In the genomic region with DNA sequence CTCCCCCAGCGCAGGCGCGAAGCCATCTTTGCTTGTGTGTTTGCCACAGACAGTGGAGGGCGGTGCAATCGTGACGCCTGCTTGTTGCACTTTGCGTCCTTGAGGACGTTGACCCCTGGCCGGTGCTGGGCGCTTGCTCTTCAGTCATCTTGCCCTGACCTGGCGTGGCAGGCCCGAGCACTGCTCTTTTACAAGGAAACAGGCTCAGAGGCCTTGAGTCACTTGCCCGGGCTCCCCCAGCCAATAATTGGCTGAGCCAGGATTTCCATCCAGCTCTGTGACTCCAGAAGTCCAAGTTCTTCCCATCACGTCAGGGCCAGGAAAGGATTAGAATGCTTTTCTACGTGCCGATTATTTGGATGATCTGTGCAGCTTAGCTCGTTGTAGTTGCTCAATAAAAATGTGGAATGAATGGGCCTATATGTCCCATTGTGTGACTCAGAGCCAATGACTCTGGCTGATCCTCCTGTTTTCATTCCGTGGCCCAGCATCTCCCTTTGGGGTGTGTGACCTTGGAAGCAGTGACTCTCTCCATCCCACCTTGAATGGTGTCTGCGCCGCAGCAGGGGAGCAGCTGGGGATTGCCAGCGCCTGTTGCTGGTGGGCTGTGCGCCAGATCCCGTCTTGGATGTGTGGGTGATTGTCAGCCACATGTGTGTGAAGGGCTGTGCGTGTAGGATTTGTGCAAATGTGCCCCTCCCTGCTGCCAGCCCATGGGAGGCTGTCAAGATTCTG, we compare ENCODE assay signal across 10 cellular contexts.
DNase-seq lines count a peak whose midpoint lies in the region; ATAC-seq and TF ChIP-seq lines count a peak whose summit lies in the region.
"Had no signal": no experiment of that assay in that cellular context is flagged by ENCODE, and none has a peak within 500 bp of the region (broad histone marks: within the 10 kb centered on the region; RNA-seq: fewer than 3 reads in every experiment).

No MANE protein-coding gene starts in this region.

- H3K79me2 ChIP-seq in GM23338 (replicated peaks; ENCODE audit: insufficient read depth): no peaks in the 10 kb centered on the region; the same call in 1 of the 2 replicates

- H3K36me3 Mint-ChIP-seq in endodermal cell (ENCODE audit: low read depth): no peaks in the 10 kb centered on the region
- H3K36me3 Mint-ChIP-seq in GM23338 (ENCODE audit: low read depth): peaks cover 15% of the 10 kb centered on the region

- no peaks in the 10 kb centered on the region for H4K20me1 ChIP-seq in GM23338 (replicated peaks; ENCODE audit: insufficient read depth)

- ATAC-seq in left cardiac atrium: peak; percentile 46 to 61
- ATAC-seq in GM23338: no peak

- H2AFZ ChIP-seq in GM23338: no peak overlapping the region

- H3K36me3 ChIP-seq in WERI-Rb-1 (peaks cover 28% of the 10 kb centered on the region), skeletal muscle tissue (ENCODE audit: control insufficient read depth in 3 of 3, insufficient read depth in 3 of 3, low read length in 3 of 3) (no peaks in the 10 kb centered on the region), endodermal cell (ENCODE audit: control insufficient read depth, insufficient read depth, low read length) (no peaks in the 10 kb centered on the region), GM23338 (ENCODE audit: insufficient read depth) (no peaks in the 10 kb centered on the region)

- H3F3A ChIP-seq in GM23338 (replicated peaks; ENCODE audit: low read depth): peaks cover 8% of the 10 kb centered on the region

- no peak overlapping the region for H3K27ac Mint-ChIP-seq in endodermal cell
- no peak overlapping the region for H3K27ac Mint-ChIP-seq in GM23338

- TF ChIP-seq CTCF in WERI-Rb-1 (IDR thresholded peaks at IDR 0.05; ENCODE audit: low read depth, low read length) (no peak), endodermal cell (conservative IDR thresholded peaks at IDR 0.05) (no peak), GM23338 (conservative IDR thresholded peaks at IDR 0.05; ENCODE audit: low read depth in 2 of 2) (no peak)

- no peaks in the 10 kb centered on the region for H3K9me2 ChIP-seq in GM23338 (ENCODE audit: insufficient read depth)

- no peak overlapping the region for H3K4me3 ChIP-seq in WERI-Rb-1 (ENCODE audit: low read depth, low read length)
- peak overlapping the region in 1 of 3 donors; percentile 13 for H3K4me3 ChIP-seq in skeletal muscle tissue (ENCODE audit: low read length in 3 of 3)
- H3K4me3 ChIP-seq in endodermal cell (ENCODE audit: low read length): no peak overlapping the region
- H3K4me3 ChIP-seq in GM23338: no peak overlapping the region

- no peaks in the 10 kb centered on the region for H3K27me3 Mint-ChIP-seq in endodermal cell (ENCODE audit: insufficient read depth)
- H3K27me3 Mint-ChIP-seq in GM23338 (ENCODE audit: insufficient read depth, low read depth, poor library complexity): peaks cover 48% of the 10 kb centered on the region

- WGBS in endodermal cell (ENCODE audit: insufficient coverage in 1 of 2, insufficient read length in 1 of 2), 2 experiments: 89 to 93% methylated on average over 16 to 24 of the region's 24 CpGs

- H3K4me1 Mint-ChIP-seq in endodermal cell: peaks cover 6% of the 10 kb centered on the region
- H3K4me1 Mint-ChIP-seq in GM23338: peaks cover 28% of the 10 kb centered on the region

- no peaks in the 10 kb centered on the region for H3K9me3 ChIP-seq in WERI-Rb-1 (ENCODE audit: severe bottlenecking)
- no peaks in the 10 kb centered on the region for H3K9me3 ChIP-seq in skeletal muscle tissue (ENCODE audit: control insufficient read depth in 3 of 3, low read length in 3 of 3)
- no peaks in the 10 kb centered on the region for H3K9me3 ChIP-seq in endodermal cell (ENCODE audit: control insufficient read depth, low read length)

- H3K4me2 ChIP-seq in GM23338: no peak overlapping the region

- H3K4me3 Mint-ChIP-seq in endodermal cell (no peak overlapping the region), GM23338 (no peak overlapping the region)

- H3K27ac ChIP-seq in WERI-Rb-1 (no peak overlapping the region), skeletal muscle tissue (ENCODE audit: low read depth, low read length) (peak overlapping the region; percentile 21), endodermal cell (ENCODE audit: low read depth, low read length) (no peak overlapping the region), GM23338 (ENCODE audit: low read depth) (no peak overlapping the region)

- H3K9ac ChIP-seq in skeletal muscle tissue (ENCODE audit: low read depth in 1 of 3, low read length in 3 of 3) (peak overlapping the region in 1 of 3 donors; percentile 45), endodermal cell (ENCODE audit: extremely low read depth, low read length, poor library complexity, severe bottlenecking) (no peak overlapping the region)

- peaks cover 13% of the 10 kb centered on the region for H3K9me3 Mint-ChIP-seq in endodermal cell
- peaks cover 25% of the 10 kb centered on the region for H3K9me3 Mint-ChIP-seq in GM23338

- H3K4me1 ChIP-seq in skeletal muscle tissue (ENCODE audit: control insufficient read depth in 3 of 3, insufficient read depth in 3 of 3, low read length in 3 of 3) (peaks cover 33 to 63% (median 50%) of the 10 kb centered on the region in 3 donors), endodermal cell (ENCODE audit: control insufficient read depth, insufficient read depth, low read length) (no peaks in the 10 kb centered on the region), GM23338 (ENCODE audit: insufficient read depth) (peaks cover 10% of the 10 kb centered on the region; the same call in 1 of the 2 replicates)

- H3K27me3 ChIP-seq in WERI-Rb-1 (ENCODE audit: insufficient read depth, low read depth, severe bottlenecking) (no peaks in the 10 kb centered on the region), skeletal muscle tissue (ENCODE audit: control insufficient read depth in 3 of 3, insufficient read depth in 3 of 3, low read length in 3 of 3) (no peaks in the 10 kb centered on the region), endodermal cell (ENCODE audit: control insufficient read depth, insufficient read depth, low read length, poor library complexity, severe bottlenecking) (no peaks in the 10 kb centered on the region), GM23338 (ENCODE audit: insufficient read depth) (no peaks in the 10 kb centered on the region)

- intact Hi-C loops in left cardiac atrium (cut with DNase I): no loop called here

- peak; percentile 73 for DNase-seq in GOT3 (lab: John Stamatoyannopoulos, UW)
- peak; percentile 7 for DNase-seq in WERI-Rb-1
- DNase-seq in left cardiac atrium: peak; percentile 84
- DNase-seq in SIG-M5 treated with dmso at 0.1 percent for 504 hours (lab: John Stamatoyannopoulos, UW; ENCODE audit: unreplicated experiment): no peak
- DNase-seq in endodermal cell: no peak
- DNase-seq in NCI-H146 treated with DMSO at 0.1 percent for 48 hours (lab: John Stamatoyannopoulos, UW; ENCODE audit: unreplicated experiment): no peak
- DNase-seq in GM23338 (ENCODE audit: low spot score): no peak
- DNase-seq: KG1, T-helper 9 cell had no signal

TF ChIP-seq in GM23338, 12 proteins besides CTCF, POLR2A, EP300 and RAD21 (continues in another document):
- TF ChIP-seq ZNF114 (CRISPR knock-in tag; IDR thresholded peaks at IDR 0.05) (no peak), STAT1 (IDR thresholded peaks at IDR 0.05; ENCODE audit: unreplicated experiment) (no peak), JUNB (IDR thresholded peaks at IDR 0.05; ENCODE audit: unreplicated experiment) (no peak), POLR2AphosphoS5 (IDR thresholded peaks at IDR 0.05; ENCODE audit: low read depth) (no peak), ZNF331 (CRISPR knock-in tag; IDR thresholded peaks at IDR 0.05; ENCODE audit: low read depth) (no peak), NANOG (IDR thresholded peaks at IDR 0.05; ENCODE audit: borderline replicate concordance) (no peak), EZH2 (IDR thresholded peaks at IDR 0.05; ENCODE audit: low read depth, unreplicated experiment) (no peak), EZH2phosphoT487 (IDR thresholded peaks at IDR 0.05; ENCODE audit: unreplicated experiment) (no peak)

Comparison
In these comparisons a context has a peak if more than half of its experiments do, and no peak if none do; other contexts are left out.
1. DNase-seq: peak in GOT3 (single experiment), WERI-Rb-1 (single experiment) and left cardiac atrium (single experiment); none in SIG-M5 treated with dmso at 0.1 percent for 504 hours (single experiment), endodermal cell (single experiment), NCI-H146 treated with DMSO at 0.1 percent for 48 hours (single experiment) and GM23338 (single experiment).